8 cellular contexts compared by ENCODE assay signal in genomic region chr5:59380350-59380951, GRCh38.
DNase-seq lines count a peak whose midpoint lies in the region; ATAC-seq and TF ChIP-seq lines count a peak whose summit lies in the region.

No MANE protein-coding gene starts in this region.

- H3K4me3 ChIP-seq in thyroid gland (replicated peaks in 1 of 3) = no peak overlapping the region

- H3K4me3 Mint-ChIP-seq in brain = no peak overlapping the region

- peak; percentile 9 for DNase-seq in activated CD4-positive, alpha-beta T cell treated with anti-CD3 and anti-CD28 coated beads for 48 hours
- no peak for DNase-seq in activated CD4-positive, alpha-beta T cell treated with anti-CD3 and anti-CD28 coated beads, Interleukin-2, amount 50 U/mL, for 1 hour
- DNase-seq in NOMO-1 (lab: John Stamatoyannopoulos, UW; ENCODE audit: unreplicated experiment in 2 of 2) (peak; percentile 63 to 91), kidney glomerular epithelial cell (lab: John Stamatoyannopoulos, UW) (peak; percentile 89), thyroid gland (no peak)

- peaks cover 16% of the 10 kb centered on the region for H3K4me1 Mint-ChIP-seq in brain

- peak; percentile 60 to 72 for TF ChIP-seq CTCF in brain (conservative IDR thresholded peaks at IDR 0.05)
- TF ChIP-seq CTCF in thyroid gland (IDR thresholded peaks at IDR 0.05) = peak in 5 of 6 experiments; percentile 26 to 68 (median 55)

- no peaks in the 10 kb centered on the region for H3K9me3 ChIP-seq in thyroid gland

- ATAC-seq in GM21390 (IDR thresholded peaks at IDR 0.05; ENCODE audit: unreplicated experiment) (peak; percentile 98), HG03565 (IDR thresholded peaks at IDR 0.05; ENCODE audit: unreplicated experiment) (peak; percentile 99)

- TF ChIP-seq POLR2A in thyroid gland (IDR thresholded peaks at IDR 0.05) = no peak

- 12 to 19% methylated on average over 1 of the region's 1 CpG for WGBS in thyroid gland, 2 donors

- H3K27ac Mint-ChIP-seq in brain = peak overlapping the region in 1 of 5 experiments; percentile 32

- peaks cover 14 to 28% (median 21%) of the 10 kb centered on the region in 5 experiments for H3K9me3 Mint-ChIP-seq in brain

- H3K4me1 ChIP-seq in thyroid gland = no peaks in the 10 kb centered on the region

- no peaks in the 10 kb centered on the region for H3K27me3 ChIP-seq in thyroid gland

- H3K27ac ChIP-seq in thyroid gland = no peak overlapping the region

- intact Hi-C loops in thyroid gland (cut with DNase I) = no loop called here

- H3K36me3 Mint-ChIP-seq in brain = peaks cover 29% of the 10 kb centered on the region

- H3K27me3 Mint-ChIP-seq in brain = peaks cover 4% of the 10 kb centered on the region

- H3K36me3 ChIP-seq in thyroid gland = no peaks in the 10 kb centered on the region

Comparison
In these comparisons a context has a peak if more than half of its experiments do, and no peak if none do; other contexts are left out.
1. DNase-seq: peak in activated CD4-positive, alpha-beta T cell treated with anti-CD3 and anti-CD28 coated beads for 48 hours (single experiment), NOMO-1 (2 of 2) and kidney glomerular epithelial cell (single experiment); none in activated CD4-positive, alpha-beta T cell treated with anti-CD3 and anti-CD28 coated beads, Interleukin-2, amount 50 U/mL, for 1 hour (single experiment) and thyroid gland (0 of 2).